11 cellular contexts compared by ENCODE assay signal in the genomic region with DNA sequence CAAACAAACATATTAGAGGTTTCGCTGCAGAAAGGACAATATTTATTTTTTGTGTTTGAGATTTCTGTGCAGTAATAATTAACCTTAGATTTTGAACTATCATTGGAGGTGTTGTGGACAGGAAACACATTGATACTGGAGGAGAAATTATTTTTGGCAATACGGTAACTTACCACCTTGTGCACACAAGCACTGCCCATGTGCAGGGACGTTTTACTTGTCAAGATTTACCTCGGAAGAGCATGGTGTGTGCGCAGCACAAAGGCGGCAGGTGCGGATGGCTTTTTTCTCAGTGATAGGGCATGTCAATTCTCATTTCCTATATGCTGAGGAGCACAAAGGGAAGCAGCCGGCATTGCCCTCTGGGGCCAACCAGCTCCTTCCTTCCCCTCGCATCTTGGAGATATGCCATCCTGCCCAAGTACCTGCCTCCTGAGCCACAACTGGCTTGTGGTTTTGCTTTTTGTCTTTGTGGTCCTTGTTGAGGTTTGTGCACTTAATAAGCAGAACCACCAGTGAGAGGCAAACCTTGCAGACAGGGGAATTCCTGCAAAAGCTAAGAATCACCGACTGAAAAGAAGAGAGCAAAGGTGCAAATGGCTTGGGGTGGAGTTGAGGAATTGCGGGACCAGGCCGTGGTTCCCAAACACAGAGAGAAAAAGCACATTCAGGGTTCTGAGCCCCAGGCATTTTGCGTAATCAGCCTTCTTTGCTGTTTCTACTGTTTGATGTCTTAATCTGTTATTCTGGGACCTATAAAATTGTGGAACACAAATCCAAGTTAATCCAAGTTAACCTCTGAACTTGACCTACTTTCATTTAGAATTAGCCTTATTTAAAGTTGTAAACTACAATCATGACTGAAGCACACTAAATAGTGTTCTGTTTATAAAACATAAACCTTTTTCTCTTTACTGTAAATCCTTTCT. TPM values are rescaled to one million over a fixed set of nuclear protein-coding genes. Genes with fewer than 3 reads are reported as not detected.
A peak's percentile ranks its signal among the peaks of the same experiment; 100 is the strongest.
DNase-seq lines count a peak whose midpoint lies in the region; ATAC-seq lines count a peak whose summit lies in the region.
"Had no signal": no experiment of that assay in that cellular context is flagged by ENCODE, and none has a peak within 500 bp of the region (broad histone marks: within the 10 kb centered on the region; RNA-seq: fewer than 3 reads in every experiment).

No MANE protein-coding gene starts in this region.

- H3K4me3 Mint-ChIP-seq in activated CD4-positive, alpha-beta memory T cell treated with anti-CD3 and anti-CD28 coated beads for 36 hours: no peak overlapping the region
- H3K4me3 Mint-ChIP-seq: stimulated activated memory B cell treated with anti-CD40 and anti-IgM and Interleukin-4, amounts not matched to agents 10 μg/mL and 1 μg/mL and 100 μg/mL, for 72 hours had no signal

- H3K9me3 Mint-ChIP-seq in activated CD4-positive, alpha-beta memory T cell treated with anti-CD3 and anti-CD28 coated beads for 36 hours: no peaks in the 10 kb centered on the region
- no peaks in the 10 kb centered on the region for H3K9me3 Mint-ChIP-seq in activated naive CD4-positive, alpha-beta T cell treated with anti-CD3 and anti-CD28 coated beads, Interleukin-2, amount 50 U/mL, for 72 hours
- H3K9me3 Mint-ChIP-seq: stimulated activated memory B cell treated with anti-CD40 and anti-IgM and Interleukin-4, amounts not matched to agents 10 μg/mL and 1 μg/mL and 100 μg/mL, for 72 hours had no signal

- POLR2A ChIA-PET in activated CD4-positive, alpha-beta memory T cell treated with anti-CD3 and anti-CD28 coated beads for 36 hours (lab: Charles Lee): no interaction called here

- intact Hi-C loops in activated CD4-positive, alpha-beta memory T cell treated with anti-CD3 and anti-CD28 coated beads for 36 hours (cut with micrococcal nuclease): no loop called here
- intact Hi-C loops in sciatic nerve (cut with DNase I): no loop called here

- DNase-seq in AML-193 (lab: John Stamatoyannopoulos, UW) (peak; percentile 70 to 76), NCI-H82 treated with DMSO at 0.1 percent for 48 hours (lab: John Stamatoyannopoulos, UW; ENCODE audit: unreplicated experiment) (no peak), sciatic nerve (ENCODE audit: low spot score) (no peak)
- peak; percentile 13 for DNase-seq in activated CD4-positive, alpha-beta memory T cell treated with anti-CD3 and anti-CD28 coated beads for 36 hours
- DNase-seq in activated naive CD4-positive, alpha-beta T cell treated with anti-CD3 and anti-CD28 coated beads, Interleukin-2, amount 50 U/mL, for 72 hours (ENCODE audit: low spot score in 2 of 2): no peak
- DNase-seq in effector CD4-positive, alpha-beta T cell: no peak
- DNase-seq: effector CD8-positive, alpha-beta T cell had no signal

- CTCF ChIA-PET in activated CD4-positive, alpha-beta memory T cell treated with anti-CD3 and anti-CD28 coated beads for 36 hours (lab: Charles Lee): no interaction called here

- no peaks in the 10 kb centered on the region for H3K36me3 Mint-ChIP-seq in activated CD4-positive, alpha-beta memory T cell treated with anti-CD3 and anti-CD28 coated beads for 36 hours
- peaks cover 0 to 6% of the 10 kb centered on the region in 2 donors for H3K36me3 Mint-ChIP-seq in activated naive CD4-positive, alpha-beta T cell treated with anti-CD3 and anti-CD28 coated beads, Interleukin-2, amount 50 U/mL, for 72 hours
- H3K36me3 Mint-ChIP-seq: stimulated activated memory B cell treated with anti-CD40 and anti-IgM and Interleukin-4, amounts not matched to agents 10 μg/mL and 1 μg/mL and 100 μg/mL, for 72 hours had no signal

- peak; percentile 78 for ATAC-seq in GM18909 (IDR thresholded peaks at IDR 0.05; ENCODE audit: poor library complexity, unreplicated experiment)
- peak; percentile 54 for ATAC-seq in HG03196 (IDR thresholded peaks at IDR 0.05; ENCODE audit: unreplicated experiment)
- no peak for ATAC-seq in activated naive CD4-positive, alpha-beta T cell treated with anti-CD3 and anti-CD28 coated beads, Interleukin-2, amount 50 U/mL, for 72 hours
- ATAC-seq in sciatic nerve: no peak
- ATAC-seq: SK-N-SH treated with all-trans-retinoic acid at 6 μM for 48 hours; stimulated activated memory B cell treated with anti-CD40 and anti-IgM and Interleukin-4, amounts not matched to agents 10 μg/mL and 1 μg/mL and 100 μg/mL, for 72 hours had no signal

- H3K4me1 Mint-ChIP-seq in activated CD4-positive, alpha-beta memory T cell treated with anti-CD3 and anti-CD28 coated beads for 36 hours (ENCODE audit: low read depth): peaks cover 12% of the 10 kb centered on the region
- H3K4me1 Mint-ChIP-seq: stimulated activated memory B cell treated with anti-CD40 and anti-IgM and Interleukin-4, amounts not matched to agents 10 μg/mL and 1 μg/mL and 100 μg/mL, for 72 hours had no signal

- peaks cover 27% of the 10 kb centered on the region for H3K27me3 Mint-ChIP-seq in activated CD4-positive, alpha-beta memory T cell treated with anti-CD3 and anti-CD28 coated beads for 36 hours

- H3K27ac Mint-ChIP-seq in activated CD4-positive, alpha-beta memory T cell treated with anti-CD3 and anti-CD28 coated beads for 36 hours: no peak overlapping the region
- no peak overlapping the region for H3K27ac Mint-ChIP-seq in activated naive CD4-positive, alpha-beta T cell treated with anti-CD3 and anti-CD28 coated beads, Interleukin-2, amount 50 U/mL, for 72 hours
- H3K27ac Mint-ChIP-seq: stimulated activated memory B cell treated with anti-CD40 and anti-IgM and Interleukin-4, amounts not matched to agents 10 μg/mL and 1 μg/mL and 100 μg/mL, for 72 hours had no signal

RNA-seq across cellular contexts. Expression of gene SAMD5, which starts 21.9 kb away (rescaled TPM):
- under 1 TPM; 0.02 to 0.12 TPM for total RNA-seq in activated CD4-positive, alpha-beta memory T cell treated with anti-CD3 and anti-CD28 coated beads for 36 hours
- total RNA-seq in activated naive CD4-positive, alpha-beta T cell treated with anti-CD3 and anti-CD28 coated beads, Interleukin-2, amount 50 U/mL, for 72 hours: not detected
- total RNA-seq in sciatic nerve: 4.5 TPM

Comparison
In these comparisons a context has a peak if more than half of its experiments do, and no peak if none do; other contexts are left out.
1. DNase-seq: peak in AML-193 (2 of 2) and activated CD4-positive, alpha-beta memory T cell treated with anti-CD3 and anti-CD28 coated beads for 36 hours (single experiment); none in NCI-H82 treated with DMSO at 0.1 percent for 48 hours (single experiment), activated naive CD4-positive, alpha-beta T cell treated with anti-CD3 and anti-CD28 coated beads, Interleukin-2, amount 50 U/mL, for 72 hours (0 of 2), effector CD4-positive, alpha-beta T cell (single experiment) and sciatic nerve (single experiment).
2. ATAC-seq: peak in GM18909 (single experiment) and HG03196 (single experiment); none in activated naive CD4-positive, alpha-beta T cell treated with anti-CD3 and anti-CD28 coated beads, Interleukin-2, amount 50 U/mL, for 72 hours (0 of 2) and sciatic nerve (single experiment).